In the genomic region with DNA sequence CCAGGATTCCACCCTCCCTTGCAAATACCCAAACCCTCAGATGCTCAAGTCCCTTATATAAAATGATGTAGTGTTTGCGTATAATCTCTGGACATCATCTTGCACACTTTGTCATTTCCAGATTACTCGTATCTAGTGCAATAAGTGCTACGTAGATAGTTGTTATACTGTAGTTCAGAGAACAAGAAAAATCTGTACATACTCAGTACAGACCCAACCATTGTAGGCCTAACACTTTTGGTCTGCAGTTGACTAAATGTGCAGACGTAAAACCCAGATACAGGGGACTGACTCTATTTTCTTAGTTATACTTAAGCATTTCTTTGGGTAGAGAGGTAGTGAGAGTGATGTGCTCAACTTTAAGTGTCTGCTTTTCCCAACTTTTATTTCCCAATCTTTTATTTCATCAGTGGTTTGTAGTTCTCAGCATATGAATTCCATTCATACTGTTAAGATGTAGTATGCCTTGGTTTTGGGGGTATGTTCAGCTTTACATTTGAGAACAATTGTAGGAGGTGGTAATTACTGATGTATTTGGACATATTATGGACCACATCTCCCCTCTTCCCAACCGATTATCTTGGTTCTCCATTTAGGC, we compare ENCODE assay signal across 19 cellular contexts. TPM values are rescaled to one million over a fixed set of nuclear protein-coding genes. Genes with fewer than 3 reads are reported as not detected.
DNase-seq lines count a peak whose midpoint lies in the region; ATAC-seq and TF ChIP-seq lines count a peak whose summit lies in the region.
"Had no signal": no experiment of that assay in that cellular context is flagged by ENCODE, and none has a peak within 500 bp of the region (broad histone marks: within the 10 kb centered on the region; RNA-seq: fewer than 3 reads in every experiment).

No MANE protein-coding gene starts in this region.

- H3K27me3 ChIP-seq in HUES48 (ENCODE audit: control insufficient read depth, insufficient read depth, low read length) = no peaks in the 10 kb centered on the region
- no peaks in the 10 kb centered on the region for H3K27me3 ChIP-seq in endodermal cell (ENCODE audit: control insufficient read depth, insufficient read depth, low read length, poor library complexity, severe bottlenecking)
- H3K27me3 ChIP-seq: esophagus muscularis mucosa, heart left ventricle had no signal

- H3K27ac ChIP-seq in HUES48 (ENCODE audit: low read depth, low read length) (peak overlapping the region; percentile 19), endodermal cell (ENCODE audit: low read depth, low read length) (peak overlapping the region; percentile 21)
- H3K27ac ChIP-seq: esophagus muscularis mucosa, heart left ventricle had no signal

- H3K36me3 ChIP-seq in HUES48 (ENCODE audit: control insufficient read depth, insufficient read depth, low read length) (peaks cover 38% of the 10 kb centered on the region), endodermal cell (ENCODE audit: control insufficient read depth, insufficient read depth, low read length) (peaks cover 35% of the 10 kb centered on the region)

- no peak overlapping the region for H3K4me3 Mint-ChIP-seq in activated naive CD8-positive, alpha-beta T cell treated with anti-CD3 and anti-CD28 coated beads for 36 hours
- H3K4me3 Mint-ChIP-seq in activated naive CD8-positive, alpha-beta T cell treated with anti-CD3 and anti-CD28 coated beads, Interleukin-2, amount 50 U/mL, for 24 hours = no peak overlapping the region
- H3K4me3 Mint-ChIP-seq in endodermal cell (no peak overlapping the region), progenitor cell of endocrine pancreas (ENCODE audit: low read depth) (no peak overlapping the region)
- H3K4me3 Mint-ChIP-seq: activated naive CD4-positive, alpha-beta T cell treated with anti-CD3 and anti-CD28 coated beads, Interleukin-2, amount 10 ng/mL, durations not matched to agents 7 days and 5 days; stimulated activated memory B cell treated with anti-CD40 and anti-IgM and Interleukin-4, amounts not matched to agents 10 μg/mL and 1 μg/mL and 100 μg/mL, for 72 hours had no signal

- H3K9me3 Mint-ChIP-seq in activated naive CD8-positive, alpha-beta T cell treated with anti-CD3 and anti-CD28 coated beads for 36 hours = no peaks in the 10 kb centered on the region
- H3K9me3 Mint-ChIP-seq in activated naive CD8-positive, alpha-beta T cell treated with anti-CD3 and anti-CD28 coated beads, Interleukin-2, amount 50 U/mL, for 24 hours = no peaks in the 10 kb centered on the region
- H3K9me3 Mint-ChIP-seq in endodermal cell (no peaks in the 10 kb centered on the region), progenitor cell of endocrine pancreas (ENCODE audit: low read depth) (no peaks in the 10 kb centered on the region)
- H3K9me3 Mint-ChIP-seq: activated naive CD4-positive, alpha-beta T cell treated with anti-CD3 and anti-CD28 coated beads, Interleukin-2, amount 10 ng/mL, durations not matched to agents 7 days and 5 days; stimulated activated memory B cell treated with anti-CD40 and anti-IgM and Interleukin-4, amounts not matched to agents 10 μg/mL and 1 μg/mL and 100 μg/mL, for 72 hours had no signal

- TF ChIP-seq CTCF in endodermal cell (conservative IDR thresholded peaks at IDR 0.05) (no peak), progenitor cell of endocrine pancreas (IDR thresholded peaks at IDR 0.05; ENCODE audit: unreplicated experiment) (no peak)

- ATAC-seq in activated naive CD8-positive, alpha-beta T cell treated with anti-CD3 and anti-CD28 coated beads, Interleukin-2, amount 50 U/mL, for 24 hours = no peak
- no peak for ATAC-seq in GM18858 (IDR thresholded peaks at IDR 0.05; ENCODE audit: unreplicated experiment)
- ATAC-seq: heart left ventricle; stimulated activated memory B cell treated with anti-CD40 and anti-IgM and Interleukin-4, amounts not matched to agents 10 μg/mL and 1 μg/mL and 100 μg/mL, for 72 hours had no signal

- no peak for DNase-seq in activated naive CD8-positive, alpha-beta T cell treated with anti-CD3 and anti-CD28 coated beads for 36 hours
- no peak for DNase-seq in activated naive CD8-positive, alpha-beta T cell treated with anti-CD3 and anti-CD28 coated beads, Interleukin-2, amount 50 U/mL, for 24 hours
- no peak for DNase-seq in endodermal cell
- DNase-seq in progenitor cell of endocrine pancreas (ENCODE audit: low spot score, unreplicated experiment) = no peak
- DNase-seq in NCI-H146 (lab: John Stamatoyannopoulos, UW) = no peak
- DNase-seq in activated CD4-positive, alpha-beta T cell treated with anti-CD3 and anti-CD28 coated beads for 48 hours = no peak
- DNase-seq: activated CD4-positive, alpha-beta T cell treated with anti-CD3 and anti-CD28 coated beads, Interleukin-2, amount 50 U/mL, for 1 hour; activated naive CD4-positive, alpha-beta T cell treated with anti-CD3 and anti-CD28 coated beads, Interleukin-2, amount 10 ng/mL, durations not matched to agents 7 days and 5 days; activated T-cell treated with anti-CD3 and anti-CD28 coated beads for 4 hours; EL; heart left ventricle; KG1; NCI-H1092; retina; trophoblast cell had no signal

- H3K9me3 ChIP-seq in HUES48 (ENCODE audit: control insufficient read depth, insufficient read depth, low read length) (no peaks in the 10 kb centered on the region), endodermal cell (ENCODE audit: control insufficient read depth, low read length) (no peaks in the 10 kb centered on the region)
- H3K9me3 ChIP-seq: esophagus muscularis mucosa, heart left ventricle had no signal

- 95 to 100% methylated on average over 2 to 5 of the region's 5 CpGs for WGBS in endodermal cell (ENCODE audit: insufficient coverage in 1 of 2, insufficient read length in 1 of 2), 2 experiments

- H3K4me1 Mint-ChIP-seq in activated naive CD8-positive, alpha-beta T cell treated with anti-CD3 and anti-CD28 coated beads for 36 hours = peaks cover 16% of the 10 kb centered on the region
- H3K4me1 Mint-ChIP-seq in activated naive CD8-positive, alpha-beta T cell treated with anti-CD3 and anti-CD28 coated beads, Interleukin-2, amount 50 U/mL, for 24 hours = peaks cover 8% of the 10 kb centered on the region
- peaks cover 16% of the 10 kb centered on the region for H3K4me1 Mint-ChIP-seq in endodermal cell
- peaks cover 9% of the 10 kb centered on the region for H3K4me1 Mint-ChIP-seq in progenitor cell of endocrine pancreas (ENCODE audit: low read depth)
- H3K4me1 Mint-ChIP-seq: activated naive CD4-positive, alpha-beta T cell treated with anti-CD3 and anti-CD28 coated beads, Interleukin-2, amount 10 ng/mL, durations not matched to agents 7 days and 5 days; stimulated activated memory B cell treated with anti-CD40 and anti-IgM and Interleukin-4, amounts not matched to agents 10 μg/mL and 1 μg/mL and 100 μg/mL, for 72 hours had no signal

- H3K4me3 ChIP-seq in HUES48 (ENCODE audit: low read depth, low read length) = no peak overlapping the region
- no peak overlapping the region for H3K4me3 ChIP-seq in endodermal cell (ENCODE audit: low read length)
- H3K4me3 ChIP-seq: esophagus muscularis mucosa, heart left ventricle had no signal

- H3K27ac Mint-ChIP-seq in activated naive CD8-positive, alpha-beta T cell treated with anti-CD3 and anti-CD28 coated beads for 36 hours = peak overlapping the region; percentile 36
- no peak overlapping the region for H3K27ac Mint-ChIP-seq in activated naive CD8-positive, alpha-beta T cell treated with anti-CD3 and anti-CD28 coated beads, Interleukin-2, amount 50 U/mL, for 24 hours
- H3K27ac Mint-ChIP-seq in endodermal cell (no peak overlapping the region), progenitor cell of endocrine pancreas (peak overlapping the region; percentile 81)
- H3K27ac Mint-ChIP-seq: activated naive CD4-positive, alpha-beta T cell treated with anti-CD3 and anti-CD28 coated beads, Interleukin-2, amount 10 ng/mL, durations not matched to agents 7 days and 5 days; stimulated activated memory B cell treated with anti-CD40 and anti-IgM and Interleukin-4, amounts not matched to agents 10 μg/mL and 1 μg/mL and 100 μg/mL, for 72 hours had no signal

- peaks cover 22% of the 10 kb centered on the region for H3K36me3 Mint-ChIP-seq in activated naive CD8-positive, alpha-beta T cell treated with anti-CD3 and anti-CD28 coated beads for 36 hours
- peaks cover 22% of the 10 kb centered on the region for H3K36me3 Mint-ChIP-seq in activated naive CD8-positive, alpha-beta T cell treated with anti-CD3 and anti-CD28 coated beads, Interleukin-2, amount 50 U/mL, for 24 hours (ENCODE audit: low read depth)
- H3K36me3 Mint-ChIP-seq in endodermal cell (ENCODE audit: low read depth) (peaks cover 22% of the 10 kb centered on the region), progenitor cell of endocrine pancreas (ENCODE audit: insufficient read depth) (peaks cover 11% of the 10 kb centered on the region)

- H3K9ac ChIP-seq in HUES48 (ENCODE audit: low read depth, low read length) = no peak overlapping the region; the same call in 1 of the 2 replicates
- H3K9ac ChIP-seq in endodermal cell (ENCODE audit: extremely low read depth, low read length, poor library complexity, severe bottlenecking) = no peak overlapping the region

- H3K4me1 ChIP-seq in HUES48 (ENCODE audit: control insufficient read depth, insufficient read depth, low read length) = peaks cover 6% of the 10 kb centered on the region
- no peaks in the 10 kb centered on the region for H3K4me1 ChIP-seq in endodermal cell (ENCODE audit: control insufficient read depth, insufficient read depth, low read length)

- H3K27me3 Mint-ChIP-seq in activated naive CD8-positive, alpha-beta T cell treated with anti-CD3 and anti-CD28 coated beads for 36 hours = no peaks in the 10 kb centered on the region
- no peaks in the 10 kb centered on the region for H3K27me3 Mint-ChIP-seq in activated naive CD8-positive, alpha-beta T cell treated with anti-CD3 and anti-CD28 coated beads, Interleukin-2, amount 50 U/mL, for 24 hours
- H3K27me3 Mint-ChIP-seq in endodermal cell (ENCODE audit: insufficient read depth) = no peaks in the 10 kb centered on the region
- no peaks in the 10 kb centered on the region for H3K27me3 Mint-ChIP-seq in progenitor cell of endocrine pancreas
- H3K27me3 Mint-ChIP-seq: activated naive CD4-positive, alpha-beta T cell treated with anti-CD3 and anti-CD28 coated beads, Interleukin-2, amount 10 ng/mL, durations not matched to agents 7 days and 5 days; stimulated activated memory B cell treated with anti-CD40 and anti-IgM and Interleukin-4, amounts not matched to agents 10 μg/mL and 1 μg/mL and 100 μg/mL, for 72 hours had no signal

RNA-seq across cellular contexts. Expression of a gene that starts 43.9 kb away (rescaled TPM):
- 100 to 1,000 TPM; 148 to 150 TPM for total RNA-seq in activated naive CD8-positive, alpha-beta T cell treated with anti-CD3 and anti-CD28 coated beads for 36 hours
- total RNA-seq in endodermal cell (100 to 1,000 TPM; 103 to 133 TPM), progenitor cell of endocrine pancreas (181 and 188 TPM in 2 replicates)
- 72.9 TPM for polyA plus RNA-seq in endodermal cell (2013, experiment 1 of 2)
- 74.8 TPM for polyA plus RNA-seq in endodermal cell (2013, experiment 2 of 2)

Comparison
In these comparisons a context has a peak if more than half of its experiments do, and no peak if none do; other contexts are left out.
1. H3K27ac Mint-ChIP-seq: peak in activated naive CD8-positive, alpha-beta T cell treated with anti-CD3 and anti-CD28 coated beads for 36 hours (single experiment) and progenitor cell of endocrine pancreas (single experiment); none in activated naive CD8-positive, alpha-beta T cell treated with anti-CD3 and anti-CD28 coated beads, Interleukin-2, amount 50 U/mL, for 24 hours (single experiment) and endodermal cell (single experiment).